ENCODE assay signal across 18 cellular contexts in the genomic region with DNA sequence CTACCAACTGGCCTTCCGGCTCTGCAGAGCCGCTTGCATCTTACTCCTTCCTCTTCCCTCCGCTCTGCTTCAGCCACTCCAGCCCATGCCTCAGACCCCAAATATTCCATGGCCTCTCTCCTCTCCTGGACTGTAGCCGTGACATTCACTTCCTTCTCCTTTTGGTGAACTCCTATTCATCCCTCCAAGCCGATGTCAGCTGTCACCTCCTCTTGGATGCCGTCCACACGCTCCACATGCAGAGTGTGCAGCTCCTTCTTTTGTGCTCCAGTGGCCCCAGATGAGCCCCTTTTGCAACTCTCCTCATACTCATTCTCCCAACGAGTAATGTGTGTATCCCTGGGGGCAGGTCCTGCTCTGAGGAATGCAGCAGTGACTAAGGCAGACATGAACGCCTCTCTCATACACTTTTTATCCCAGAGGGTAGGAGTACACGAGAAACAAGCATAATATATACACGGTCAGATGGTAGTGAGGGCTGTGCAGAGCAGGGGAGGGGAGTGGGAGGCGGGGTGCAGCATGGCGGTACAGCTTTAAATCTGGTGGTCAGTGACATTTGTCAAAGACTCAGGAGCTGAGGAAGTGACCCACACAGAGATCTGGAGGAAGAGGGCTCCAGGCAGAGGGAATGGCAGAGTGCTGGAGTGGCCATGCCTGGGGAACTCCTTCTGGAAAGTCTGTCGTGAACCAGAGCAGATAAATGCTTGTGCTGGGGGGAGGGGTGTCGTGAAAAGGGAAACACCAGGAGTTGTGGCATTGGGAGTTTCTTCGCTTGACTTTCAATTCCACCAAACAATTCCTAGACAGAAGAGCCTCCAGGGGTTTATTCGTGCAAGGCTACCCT.
DNase-seq lines count a peak whose midpoint lies in the region; ATAC-seq, FAIRE-seq and TF ChIP-seq lines count a peak whose summit lies in the region.
"Had no signal": no experiment of that assay in that cellular context is flagged by ENCODE, and none has a peak within 500 bp of the region (broad histone marks: within the 10 kb centered on the region; RNA-seq: fewer than 3 reads in every experiment).

No MANE protein-coding gene starts in this region.

- H3K4me1 Mint-ChIP-seq in CD8-positive, alpha-beta T cell (ENCODE audit: low read depth): peaks cover 7% of the 10 kb centered on the region

- H3K36me3 Mint-ChIP-seq in CD8-positive, alpha-beta T cell: no peaks in the 10 kb centered on the region
- H3K36me3 Mint-ChIP-seq: natural killer cell had no signal

- H3K9me3 Mint-ChIP-seq in CD8-positive, alpha-beta T cell: peaks cover 3% of the 10 kb centered on the region
- H3K9me3 Mint-ChIP-seq: activated naive CD8-positive, alpha-beta T cell treated with anti-CD3 and anti-CD28 coated beads, Interleukin-2, amount 50 U/mL, for 24 hours; natural killer cell had no signal

- no peaks in the 10 kb centered on the region for H3K79me2 ChIP-seq in smooth muscle cell (ENCODE audit: low read depth)
- no peaks in the 10 kb centered on the region for H3K79me2 ChIP-seq in MM.1S (ENCODE audit: low read length)

- ATAC-seq in CD8-positive, alpha-beta T cell: no peak
- no peak for ATAC-seq in GM18861 (IDR thresholded peaks at IDR 0.05; ENCODE audit: unreplicated experiment)
- ATAC-seq: activated naive CD8-positive, alpha-beta T cell treated with anti-CD3 and anti-CD28 coated beads, Interleukin-2, amount 50 U/mL, for 24 hours; heart right ventricle; left lung; natural killer cell had no signal

- DNase-seq in H54 (ENCODE audit: insufficient read length, low spot score) (peak; percentile 40), T1000 (lab: John Stamatoyannopoulos, UW) (peak; percentile 58), hepatic stellate cell (ENCODE audit: low spot score) (peak; percentile 67), smooth muscle cell (lab: John Stamatoyannopoulos, UW; ENCODE audit: unreplicated experiment) (no peak), MM.1S (no peak)
- no peak for DNase-seq in CD8-positive, alpha-beta T cell
- DNase-seq: activated CD4-positive, alpha-beta T cell treated with anti-CD3 and anti-CD28 coated beads for 1 hour; activated naive CD8-positive, alpha-beta T cell treated with anti-CD3 and anti-CD28 coated beads, Interleukin-2, amount 50 U/mL, for 24 hours; activated T-cell treated with anti-CD3 and anti-CD28 coated beads, Interleukin-2, amount 50 U/mL, for 1 hour; heart right ventricle; natural killer cell; NCI-H1694; NCI-H524 treated with DMSO at 0.1 percent for 48 hours; tibial artery had no signal

- H3K4me3 ChIP-seq in smooth muscle cell (no peak overlapping the region), MM.1S (ENCODE audit: low read length) (no peak overlapping the region)
- no peak overlapping the region for H3K4me3 ChIP-seq in CD8-positive, alpha-beta T cell (ENCODE audit: low read depth, low read length)
- H3K4me3 ChIP-seq: heart right ventricle, left lung, PC-9, tibial artery had no signal

- H3K9me2 ChIP-seq in MM.1S (replicated peaks; ENCODE audit: insufficient read depth, low read length): no peaks in the 10 kb centered on the region

- POLR2A ChIA-PET in CD8-positive, alpha-beta T cell (lab: Charles Lee): no interaction called here

- TF ChIP-seq POLR2A in H54 (IDR thresholded peaks at IDR 0.05; ENCODE audit: low read depth, low read length): no peak

- H3K27ac ChIP-seq in smooth muscle cell (ENCODE audit: low read depth) (peak overlapping the region; percentile 22), MM.1S (ENCODE audit: low read length) (no peak overlapping the region)
- no peak overlapping the region for H3K27ac ChIP-seq in CD8-positive, alpha-beta T cell (ENCODE audit: low read depth, low read length)
- H3K27ac ChIP-seq: heart right ventricle, left lung, PC-9, tibial artery had no signal

- H3K4me1 ChIP-seq in smooth muscle cell (ENCODE audit: low read depth) (peaks cover 12% of the 10 kb centered on the region), MM.1S (ENCODE audit: low read length) (no peaks in the 10 kb centered on the region)
- peaks cover 12% of the 10 kb centered on the region for H3K4me1 ChIP-seq in CD8-positive, alpha-beta T cell (ENCODE audit: insufficient read depth, low read length)
- H3K4me1 ChIP-seq: tibial artery had no signal

- H4K20me1 ChIP-seq in smooth muscle cell (ENCODE audit: low read depth) (no peaks in the 10 kb centered on the region), MM.1S (ENCODE audit: insufficient read depth, low read length) (no peaks in the 10 kb centered on the region)

- WGBS in smooth muscle cell (ENCODE audit: low lambda C conversion rate): 49% methylated on average over 17 of the region's 17 CpGs

- H3K36me3 ChIP-seq in smooth muscle cell (ENCODE audit: low read depth) (no peaks in the 10 kb centered on the region), MM.1S (replicated peaks; ENCODE audit: insufficient read depth, low read length) (no peaks in the 10 kb centered on the region)
- no peaks in the 10 kb centered on the region for H3K36me3 ChIP-seq in CD8-positive, alpha-beta T cell (ENCODE audit: insufficient read depth, low read length)
- H3K36me3 ChIP-seq: left lung had no signal

- H3K4me3 Mint-ChIP-seq in CD8-positive, alpha-beta T cell: no peak overlapping the region
- H3K4me3 Mint-ChIP-seq: activated naive CD8-positive, alpha-beta T cell treated with anti-CD3 and anti-CD28 coated beads, Interleukin-2, amount 50 U/mL, for 24 hours; natural killer cell had no signal

- H3K4me2 ChIP-seq in smooth muscle cell: peak overlapping the region; percentile 75
- H3K4me2 ChIP-seq in MM.1S (ENCODE audit: low read depth, low read length): no peak overlapping the region
- H3K4me2 ChIP-seq: PC-9 had no signal

- peaks cover 3% of the 10 kb centered on the region for H3K27me3 Mint-ChIP-seq in CD8-positive, alpha-beta T cell (ENCODE audit: low read depth)

- CTCF ChIA-PET in CD8-positive, alpha-beta T cell (lab: Charles Lee): interaction anchor here (1.9 kb wide), 1 partner anchor 10 kb away, joined by 5 read pairs; no protein-coding TSS in a partner anchor

- no peak for FAIRE-seq in H54 (lab: Jason Lieb, UNC)
- FAIRE-seq: GM18507 had no signal

- no peaks in the 10 kb centered on the region for H3F3A ChIP-seq in smooth muscle cell (ENCODE audit: low read depth)
- H3F3A ChIP-seq in MM.1S (ENCODE audit: insufficient read depth, low read length): no peaks in the 10 kb centered on the region

- H3K9ac ChIP-seq in smooth muscle cell (ENCODE audit: low read depth) (no peak overlapping the region), MM.1S (ENCODE audit: low read length) (no peak overlapping the region)

- no peak for TF ChIP-seq CTCF in smooth muscle cell (IDR thresholded peaks at IDR 0.05; ENCODE audit: borderline replicate concordance, insufficient read depth, poor library complexity, severe bottlenecking)
- no peak for TF ChIP-seq CTCF in CD8-positive, alpha-beta T cell (IDR thresholded peaks at IDR 0.05)
- TF ChIP-seq CTCF in MM.1S (IDR thresholded peaks at IDR 0.05; ENCODE audit: low read length): no peak

- H3K27ac Mint-ChIP-seq in CD8-positive, alpha-beta T cell: no peak overlapping the region
- H3K27ac Mint-ChIP-seq: activated naive CD8-positive, alpha-beta T cell treated with anti-CD3 and anti-CD28 coated beads, Interleukin-2, amount 50 U/mL, for 24 hours; natural killer cell had no signal

- no peak overlapping the region for H2AFZ ChIP-seq in smooth muscle cell (ENCODE audit: low read depth)
- no peak overlapping the region for H2AFZ ChIP-seq in MM.1S (ENCODE audit: low read length)
- H2AFZ ChIP-seq: PC-9 had no signal

- intact Hi-C loops in CD8-positive, alpha-beta T cell (cut with DNase I, micrococcal nuclease): no loop called here

- H3K9me3 ChIP-seq in smooth muscle cell (replicated peaks; ENCODE audit: low read depth): no peaks in the 10 kb centered on the region
- H3K9me3 ChIP-seq in CD8-positive, alpha-beta T cell (ENCODE audit: low read length): no peaks in the 10 kb centered on the region
- no peaks in the 10 kb centered on the region for H3K9me3 ChIP-seq in MM.1S (replicated peaks; ENCODE audit: insufficient read depth, low read length)
- H3K9me3 ChIP-seq: heart right ventricle, left lung, tibial artery had no signal

- H3K27me3 ChIP-seq in smooth muscle cell (ENCODE audit: low read depth) (no peaks in the 10 kb centered on the region), MM.1S (replicated peaks; ENCODE audit: insufficient read depth, low read length) (peaks cover 96% of the 10 kb centered on the region)
- no peaks in the 10 kb centered on the region for H3K27me3 ChIP-seq in CD8-positive, alpha-beta T cell (ENCODE audit: insufficient read depth, low read length)
- H3K27me3 ChIP-seq: tibial artery had no signal

Comparison
In these comparisons a context has a peak if more than half of its experiments do, and no peak if none do; other contexts are left out.
1. DNase-seq: peak in H54 (single experiment), T1000 (single experiment) and hepatic stellate cell (single experiment); none in smooth muscle cell (single experiment), CD8-positive, alpha-beta T cell (0 of 7) and MM.1S (single experiment).